In the genomic region with DNA sequence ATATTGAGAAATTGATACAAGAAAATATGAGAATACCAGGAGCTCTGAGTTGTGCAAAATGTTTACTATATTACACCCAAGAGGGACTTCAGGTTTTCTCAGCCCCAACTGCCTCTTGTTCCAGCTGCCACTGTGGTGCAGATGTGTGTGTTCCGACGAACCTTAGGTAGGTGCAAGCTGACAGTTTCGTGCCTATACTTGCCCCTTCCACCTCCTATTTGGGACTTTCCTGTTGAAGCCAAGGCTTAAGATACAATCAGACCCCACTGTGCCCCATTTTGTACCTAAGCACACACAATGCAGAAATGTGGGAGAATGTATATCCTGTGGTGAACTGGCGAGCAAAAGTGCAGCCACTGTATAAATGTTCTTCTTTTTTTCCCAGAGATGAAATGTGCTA, we compare ENCODE assay signal across 1 cellular context.
TF ChIP-seq lines count a peak whose summit lies in the region.

No MANE protein-coding gene starts in this region.

TF ChIP-seq in GM12878, 131 proteins besides CTCF, POLR2A, EP300 and RAD21 (continued from another document):
- TF ChIP-seq IRF5 (IDR thresholded peaks at IDR 0.05; ENCODE audit: borderline replicate concordance), result no peak
- no peak for TF ChIP-seq SUZ12 (IDR thresholded peaks at IDR 0.05; ENCODE audit: unreplicated experiment)
- TF ChIP-seq SMC3 (IDR thresholded peaks at IDR 0.05; ENCODE audit: borderline replicate concordance, low read length), result no peak
- TF ChIP-seq MYB (IDR thresholded peaks at IDR 0.05; ENCODE audit: borderline replicate concordance, low read depth, low read length), result no peak
- TF ChIP-seq YBX1 (IDR thresholded peaks at IDR 0.05), result no peak
- TF ChIP-seq ZNF622 (IDR thresholded peaks at IDR 0.05), result no peak
- TF ChIP-seq POU2F2 (IDR thresholded peaks at IDR 0.05; ENCODE audit: borderline replicate concordance, low read depth, low read length), result no peak
- no peak for TF ChIP-seq ZNF274 (IDR thresholded peaks at IDR 0.05; ENCODE audit: insufficient read depth, insufficient read length)
- TF ChIP-seq SKIL (IDR thresholded peaks at IDR 0.05; ENCODE audit: low read depth, poor library complexity, severe bottlenecking), result no peak
